ENCODE assay signal across 8 cellular contexts in the genomic region with DNA sequence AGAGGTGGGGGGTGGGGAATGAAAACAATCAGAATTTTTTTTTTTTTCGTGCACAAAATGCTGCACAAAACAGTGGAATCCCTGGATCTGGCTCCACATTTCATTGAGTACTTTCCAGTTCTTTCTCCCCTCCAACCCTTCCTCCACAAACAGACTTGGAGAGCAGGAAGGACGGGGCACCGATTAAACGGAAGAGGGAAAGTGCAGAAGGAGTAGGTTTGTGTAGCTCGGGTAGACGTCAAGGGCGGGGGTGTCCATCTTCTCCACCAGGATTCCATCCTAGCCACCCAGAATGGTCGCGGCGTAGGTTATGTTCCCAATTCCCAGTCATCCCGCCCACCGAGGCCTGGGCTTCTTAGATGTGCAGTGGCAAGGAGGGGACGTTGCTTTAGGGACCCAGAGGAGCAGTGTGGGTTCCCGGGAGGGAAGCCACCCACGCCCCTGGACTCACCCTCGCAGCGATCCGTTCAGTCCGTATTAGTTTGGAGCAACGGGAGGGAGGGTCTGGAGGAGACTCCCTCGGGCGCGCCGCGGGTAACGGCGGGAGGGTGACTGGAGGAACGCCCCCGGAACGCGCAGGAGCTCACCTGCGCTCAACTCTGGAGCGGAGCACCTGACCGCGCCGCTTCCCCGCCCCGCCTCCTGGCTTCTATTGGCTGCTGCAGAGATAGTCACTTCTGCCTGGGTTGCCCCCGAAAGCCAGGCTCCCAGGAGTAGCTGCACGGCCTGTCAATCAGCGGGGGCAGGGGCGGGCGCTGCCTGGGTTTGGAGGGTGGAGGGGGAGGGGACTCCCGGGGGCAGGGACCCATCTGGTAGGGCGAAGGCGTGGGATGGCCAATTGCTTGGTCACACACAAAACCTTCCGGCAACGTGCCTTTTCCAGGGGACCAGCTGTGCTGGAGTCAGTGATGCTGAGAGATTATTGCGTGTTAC. TPM values are rescaled to one million over a fixed set of nuclear protein-coding genes. Genes with fewer than 3 reads are reported as not detected.
DNase-seq lines count a peak whose midpoint lies in the region; ATAC-seq, FAIRE-seq and TF ChIP-seq lines count a peak whose summit lies in the region.

A gene with protein sequence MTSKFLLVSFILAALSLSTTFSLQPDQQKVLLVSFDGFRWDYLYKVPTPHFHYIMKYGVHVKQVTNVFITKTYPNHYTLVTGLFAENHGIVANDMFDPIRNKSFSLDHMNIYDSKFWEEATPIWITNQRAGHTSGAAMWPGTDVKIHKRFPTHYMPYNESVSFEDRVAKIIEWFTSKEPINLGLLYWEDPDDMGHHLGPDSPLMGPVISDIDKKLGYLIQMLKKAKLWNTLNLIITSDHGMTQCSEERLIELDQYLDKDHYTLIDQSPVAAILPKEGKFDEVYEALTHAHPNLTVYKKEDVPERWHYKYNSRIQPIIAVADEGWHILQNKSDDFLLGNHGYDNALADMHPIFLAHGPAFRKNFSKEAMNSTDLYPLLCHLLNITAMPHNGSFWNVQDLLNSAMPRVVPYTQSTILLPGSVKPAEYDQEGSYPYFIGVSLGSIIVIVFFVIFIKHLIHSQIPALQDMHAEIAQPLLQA (minus strand): TSS at position 624 of the 933 bp plus-strand sequence. CDS start 2,718 bp downstream, outside the sequence.

- H3K9me3 ChIP-seq in HCT116 (ENCODE audit: control insufficient read depth in 1 of 2, insufficient read depth in 1 of 2, low read depth in 1 of 2, low read length in 2 of 2) (no peaks in the 10 kb centered on the region), kidney (ENCODE audit: control insufficient read depth in 1 of 2, low read length in 2 of 2) (no peaks in the 10 kb centered on the region)

- H3K36me3 ChIP-seq in HCT116 (ENCODE audit: control insufficient read depth in 1 of 2, insufficient read depth in 2 of 2, low read length in 2 of 2) (no peaks in the 10 kb centered on the region), kidney (ENCODE audit: control insufficient read depth in 1 of 2, insufficient read depth in 2 of 2, low read length in 2 of 2) (no peaks in the 10 kb centered on the region)

- peak within 1 kb of the TSS; percentile 63 for H3K27ac Mint-ChIP-seq in WTC11

- TF ChIP-seq CTCF in GM10248 (IDR thresholded peaks at IDR 0.05; ENCODE audit: control extremely low read depth, extremely low read depth, low read depth, missing control alignments) (no peak), HCT116 (IDR thresholded peaks at IDR 0.05 in 2 of 3, conservative IDR thresholded peaks at IDR 0.05 in 1 of 3; ENCODE audit: borderline replicate concordance in 1 of 3, insufficient read depth in 1 of 3, low read depth in 2 of 3, low read length in 2 of 3) (no peak), WTC11 (IDR thresholded peaks at IDR 0.05) (no peak), cardiac fibroblast (IDR thresholded peaks at IDR 0.05; ENCODE audit: low read depth, low read length) (no peak), kidney (IDR thresholded peaks at IDR 0.05; ENCODE audit: borderline replicate concordance, extremely low read depth, insufficient read depth) (no peak)

- RAD21 ChIA-PET in HCT116 (lab: Charles Lee; ENCODE audit: low non-redundant PET in 1 of 2, low total read pairs in 2 of 2, uncharacterized antibody in 2 of 2, unreplicated experiment in 2 of 2), result no interaction called here

- H4K20me1 ChIP-seq in HCT116 (ENCODE audit: insufficient read depth), result no peaks in the 10 kb centered on the region

- ATAC-seq in HCT116 (peak; percentile 99), WTC11 (peak; percentile 99)

- H3K9ac ChIP-seq in HCT116 (ENCODE audit: low read length) (peak within 1 kb of the TSS; percentile 67), kidney (ENCODE audit: low read length in 2 of 2) (peak within 1 kb of the TSS; percentile 56 to 79)

- TF ChIP-seq POLR2A in HCT116 (IDR thresholded peaks at IDR 0.05; ENCODE audit: borderline replicate concordance, extremely low read depth, insufficient read depth, insufficient read length), result peak; percentile 66

- peak within 1 kb of the TSS; percentile 81 for H2AFZ ChIP-seq in HCT116 (ENCODE audit: low read depth, low read length, poor library complexity, severe bottlenecking)

- peaks cover 20% of the 10 kb centered on the region for H3K4me1 Mint-ChIP-seq in WTC11

- DNase-seq in GM10248 (ENCODE audit: extremely low spot score) (peak; percentile 88), HCT116 (ENCODE audit: low read depth, low spot score) (peak; percentile 87), NCI-H1105 treated with DMSO at 0.1 percent for 48 hours (lab: John Stamatoyannopoulos, UW) (peak; percentile 98), WTC11 (ENCODE audit: low spot score) (peak; percentile 98), cardiac fibroblast (ENCODE audit: low read depth in 2 of 2) (peak in 1 of 2 donors; percentile 32), kidney (peak; percentile 97), KBM-7 (no peak)
- DNase-seq in stimulated activated CD4-positive, alpha-beta T cell treated with anti-CD3 and anti-CD28 coated beads, Interleukin-12 subunit alpha, Interleukin-12 subunit beta, amount 100 ng/mL, for 4 hours, result peak; percentile 43

- H3K9me2 ChIP-seq in HCT116 (ENCODE audit: insufficient read depth), result no peaks in the 10 kb centered on the region

- H3K27me3 ChIP-seq in HCT116 (ENCODE audit: insufficient read depth, low read length), result no peaks in the 10 kb centered on the region

- no peak for TF ChIP-seq RAD21 in HCT116 (IDR thresholded peaks at IDR 0.05; ENCODE audit: low read depth)

- H3K27ac ChIP-seq in HCT116 (ENCODE audit: low read depth, low read length), result peak within 1 kb of the TSS; percentile 41; the same call in 1 of the 2 replicates
- peak within 1 kb of the TSS in 1 of 2 donors; percentile 32 for H3K27ac ChIP-seq in kidney (ENCODE audit: low read depth in 2 of 2, low read length in 2 of 2)

- FAIRE-seq in kidney (lab: Jason Lieb, UNC), result no peak

- H3K4me1 ChIP-seq in HCT116 (ENCODE audit: control insufficient read depth in 1 of 2, insufficient read depth in 2 of 2, low read length in 2 of 2) (peaks cover 0 to 13% of the 10 kb centered on the region in 2 experiments; a peak in 3 of 4 replicates), kidney (ENCODE audit: control insufficient read depth in 1 of 2, insufficient read depth in 1 of 2, low read depth in 1 of 2, low read length in 2 of 2) (peaks cover 0 to 5% of the 10 kb centered on the region in 2 donors)

- H3K4me3 ChIP-seq in HCT116 (replicated peaks in 1 of 2; ENCODE audit: low read depth in 1 of 2, low read length in 2 of 2) (peak within 1 kb of the TSS; percentile 79 to 88), cardiac fibroblast (replicated peaks in 1 of 2; ENCODE audit: low read depth in 2 of 2, low read length in 2 of 2) (peak within 1 kb of the TSS; percentile 37 to 59), kidney (ENCODE audit: low read length in 2 of 2) (peak within 1 kb of the TSS; percentile 93 to 98)

- no peaks in the 10 kb centered on the region for H3K79me2 ChIP-seq in HCT116 (ENCODE audit: insufficient read depth, low read length)

- CTCF ChIA-PET in GM10248 (lab: Yijun Ruan, JAX) (interaction anchor here (1.0 to 1.6 kb wide), 5 partner anchors 18 to 58 kb away, joined by 3 read pairs; no protein-coding TSS in a partner anchor), HCT116 (lab: Charles Lee) (interaction anchor here (1.1 kb wide), 1 partner anchor 80 kb away, joined by 5 read pairs; no protein-coding TSS in a partner anchor), WTC11 (lab: Charles Lee) (interaction anchor here (0.8 to 1.3 kb wide), 2 partner anchors 51 to 80 kb away, joined by 6 to 7 read pairs; no protein-coding TSS in a partner anchor)

- peak within 1 kb of the TSS; percentile 96 for H3K4me3 Mint-ChIP-seq in WTC11

- POLR2A ChIA-PET in GM10248 (lab: Yijun Ruan, JAX), result interaction anchor here (0.6 kb wide), 1 partner anchor 1396 kb away, joined by 4 read pairs; no protein-coding TSS in a partner anchor
- POLR2A ChIA-PET in HCT116 (lab: Charles Lee), result interaction anchor here (1.0 kb wide), 2 partner anchors 10 to 42 kb away, joined by 4 to 5 read pairs; no protein-coding TSS in a partner anchor
- POLR2A ChIA-PET in WTC11 (lab: Charles Lee), result interaction anchor here (0.6 to 1.3 kb wide), 3 partner anchors 10 to 56 kb away, joined by 3 to 5 read pairs (median 3); a partner anchor contains a TSS

- peak within 1 kb of the TSS; percentile 74 for H3K4me2 ChIP-seq in HCT116 (ENCODE audit: low read length)

- H3K27me3 Mint-ChIP-seq in WTC11 (ENCODE audit: low read depth), result no peaks in the 10 kb centered on the region

- no peaks in the 10 kb centered on the region for H3K9me3 Mint-ChIP-seq in WTC11

- intact Hi-C loops in HCT116 (cut with micrococcal nuclease), result no loop called here
- intact Hi-C loops in kidney (cut with DNase I), result no loop called here

- peaks cover 21% of the 10 kb centered on the region for H3K36me3 Mint-ChIP-seq in WTC11

- in situ Hi-C loops in KBM-7 (cut with MboI; ENCODE audit: low pct_unique_long_range_greater_than_20kb, low sequenced_read_pairs), result no loop called here

- no TSS peak for BruUV-seq in HCT116 (replicated peaks; lab: Mats Ljungman, UMichigan)

TF ChIP-seq in HCT116, 20 proteins besides CTCF, POLR2A, EP300 and RAD21 (continues in another document):
- TF ChIP-seq ZFX (IDR thresholded peaks at IDR 0.05), result 0 out of 2 replicates have a peak, but pooled peaks have one; percentile 38
- no peak for TF ChIP-seq SIN3A (IDR thresholded peaks at IDR 0.05; ENCODE audit: low read depth)
- peak; percentile 95 for TF ChIP-seq SP1 (IDR thresholded peaks at IDR 0.05; ENCODE audit: low read depth)
- no peak for TF ChIP-seq EZH2phosphoT487 (IDR thresholded peaks at IDR 0.05; ENCODE audit: borderline replicate concordance)
- no peak for TF ChIP-seq CEBPB (IDR thresholded peaks at IDR 0.05; ENCODE audit: low read depth)
- TF ChIP-seq FOSL1 (IDR thresholded peaks at IDR 0.05; ENCODE audit: low read depth), result no peak
- TF ChIP-seq ZNF274 (IDR thresholded peaks at IDR 0.05; ENCODE audit: low read depth, low read length), result no peak
- TF ChIP-seq EGR1 (IDR thresholded peaks at IDR 0.05; ENCODE audit: low read depth), result peak; percentile 84

RNA-seq across cellular contexts. Expression of the gene that starts here (rescaled TPM):
- total RNA-seq in HCT116 (2021; ENCODE audit: unreplicated experiment), result 4.5 TPM
- polyA plus RNA-seq in HCT116 (2012), result 2.0 and 3.5 TPM in 2 replicates
- 9.1 to 10.8 TPM (median 9.3 TPM) in 3 replicates for total RNA-seq in WTC11 (2021)
- 21.5 TPM for total RNA-seq in kidney
- 22.9 TPM for polyA plus RNA-seq in kidney (ENCODE audit: insufficient read depth, low read depth, low replicate concordance)
